In genomic region chr3:194119831-194120230, GRCh38 we compare ENCODE assay signal across 20 cellular contexts.
"Had no signal": no experiment of that assay in that cellular context is flagged by ENCODE, and none has a peak within 500 bp of the region (broad histone marks: within the 10 kb centered on the region; RNA-seq: fewer than 3 reads in every experiment).

No MANE protein-coding gene starts in this region.

- H3K79me2 ChIP-seq: parathyroid adenoma had no signal

- H3K36me3 Mint-ChIP-seq: activated naive CD8-positive, alpha-beta T cell treated with anti-CD3 and anti-CD28 coated beads for 36 hours; mesothelial cell of epicardium had no signal

- H3K4me1 Mint-ChIP-seq: activated CD4-positive, alpha-beta T cell treated with anti-CD3 and anti-CD28 coated beads for 36 hours; activated naive CD8-positive, alpha-beta T cell treated with anti-CD3 and anti-CD28 coated beads for 36 hours; stimulated activated naive CD8-positive, alpha-beta T cell treated with anti-CD3 and anti-CD28 coated beads, Interleukin-15, amount 100 ng/mL, for 72 hours had no signal

- H3K4me2 ChIP-seq: smooth muscle cell had no signal

- H3K9me3 ChIP-seq: esophagus muscularis mucosa, gastroesophageal sphincter, heart left ventricle, left lung had no signal

- H3K4me3 ChIP-seq: cardiac muscle cell, esophagus muscularis mucosa, gastroesophageal sphincter, heart left ventricle, left lung, smooth muscle cell had no signal

- H3K4me3 Mint-ChIP-seq: activated CD4-positive, alpha-beta T cell treated with anti-CD3 and anti-CD28 coated beads for 36 hours; activated naive CD8-positive, alpha-beta T cell treated with anti-CD3 and anti-CD28 coated beads for 36 hours; dendritic cell treated with granulocyte-macrophage colony-stimulating factor and Interleukin-4, amounts not matched to agents 40 ng/mL and 50 ng/mL, for 4 days; mesothelial cell of epicardium; nephron; stimulated activated naive CD8-positive, alpha-beta T cell treated with anti-CD3 and anti-CD28 coated beads, Interleukin-15, amount 100 ng/mL, for 72 hours had no signal

- H2AFZ ChIP-seq: parathyroid adenoma had no signal

- ATAC-seq: activated CD4-positive, alpha-beta T cell treated with anti-CD3 and anti-CD28 coated beads for 36 hours; gastroesophageal sphincter; heart left ventricle; left lung; sciatic nerve; stimulated activated naive CD8-positive, alpha-beta T cell treated with anti-CD3 and anti-CD28 coated beads, Interleukin-15, amount 100 ng/mL, for 72 hours had no signal

- H3K4me1 ChIP-seq: esophagus muscularis mucosa, gastroesophageal sphincter, left lung, parathyroid adenoma had no signal

- H3K27ac Mint-ChIP-seq: activated CD4-positive, alpha-beta T cell treated with anti-CD3 and anti-CD28 coated beads for 36 hours; activated naive CD8-positive, alpha-beta T cell treated with anti-CD3 and anti-CD28 coated beads for 36 hours; dendritic cell treated with granulocyte-macrophage colony-stimulating factor and Interleukin-4, amounts not matched to agents 40 ng/mL and 50 ng/mL, for 4 days; mesothelial cell of epicardium; stimulated activated naive CD8-positive, alpha-beta T cell treated with anti-CD3 and anti-CD28 coated beads, Interleukin-15, amount 100 ng/mL, for 72 hours had no signal

- H3K36me3 ChIP-seq: cardiac muscle cell, esophagus muscularis mucosa, gastroesophageal sphincter, heart left ventricle, left lung, WERI-Rb-1 had no signal

- DNase-seq: activated CD4-positive, alpha-beta T cell treated with anti-CD3 and anti-CD28 coated beads for 36 hours; activated CD4-positive, alpha-beta T cell treated with anti-CD3 and anti-CD28 coated beads, Interleukin-2, amount 50 U/mL, for 48 hours; activated naive CD8-positive, alpha-beta T cell treated with anti-CD3 and anti-CD28 coated beads for 36 hours; amniotic stem cell; effector CD8-positive, alpha-beta T cell; heart left ventricle; left lung; stimulated activated CD4-positive, alpha-beta T cell treated with anti-CD3 and anti-CD28 coated beads, Interleukin-4, amount 100 ng/mL, for 1 hour; stimulated activated naive CD8-positive, alpha-beta T cell treated with anti-CD3 and anti-CD28 coated beads, Interleukin-15, amount 100 ng/mL, for 72 hours; trophoblast cell; WERI-Rb-1 had no signal

- H3K27ac ChIP-seq: cardiac muscle cell, esophagus muscularis mucosa, gastroesophageal sphincter, heart left ventricle, left lung, parathyroid adenoma, WERI-Rb-1 had no signal

- H3K27me3 ChIP-seq: esophagus muscularis mucosa, left lung had no signal

- H3K9me3 Mint-ChIP-seq: activated naive CD8-positive, alpha-beta T cell treated with anti-CD3 and anti-CD28 coated beads for 36 hours; dendritic cell treated with granulocyte-macrophage colony-stimulating factor and Interleukin-4, amounts not matched to agents 40 ng/mL and 50 ng/mL, for 4 days; mesothelial cell of epicardium; nephron; stimulated activated naive CD8-positive, alpha-beta T cell treated with anti-CD3 and anti-CD28 coated beads, Interleukin-15, amount 100 ng/mL, for 72 hours had no signal
